ENCODE assay signal across 14 cellular contexts in genomic region chr1:230806552-230806951, GRCh38. TPM values are rescaled to one million over a fixed set of nuclear protein-coding genes. Genes with fewer than 3 reads are reported as not detected.
"Had no signal": no experiment of that assay in that cellular context is flagged by ENCODE, and none has a peak within 500 bp of the region (broad histone marks: within the 10 kb centered on the region; RNA-seq: fewer than 3 reads in every experiment).

No MANE protein-coding gene starts in this region.

- ATAC-seq: activated T-cell treated with anti-CD3 and anti-CD28 coated beads, Interleukin-2, amount 50 U/mL, for 4 hours; stimulated activated naive CD8-positive, alpha-beta T cell treated with anti-CD3 and anti-CD28 coated beads, Interleukin-15, amount 100 ng/mL, for 72 hours; WTC11 had no signal

- H3K4me3 Mint-ChIP-seq: activated CD4-positive, alpha-beta memory T cell treated with anti-CD3 and anti-CD28 coated beads, Interleukin-2, amount 10 ng/mL, durations not matched to agents 7 days and 5 days; activated T-cell treated with anti-CD3 and anti-CD28 coated beads, Interleukin-2, amount 50 U/mL, for 4 hours; naive B cell; stimulated activated naive CD8-positive, alpha-beta T cell treated with anti-CD3 and anti-CD28 coated beads, Interleukin-15, amount 100 ng/mL, for 72 hours; WTC11 had no signal

- H3K27ac ChIP-seq: SJCRH30 had no signal

- H3K27me3 ChIP-seq: pancreas, SJCRH30, transverse colon had no signal

- H3K36me3 Mint-ChIP-seq: naive B cell, WTC11 had no signal

- H3K4me1 Mint-ChIP-seq: activated CD4-positive, alpha-beta memory T cell treated with anti-CD3 and anti-CD28 coated beads, Interleukin-2, amount 10 ng/mL, durations not matched to agents 7 days and 5 days; naive B cell; stimulated activated naive CD8-positive, alpha-beta T cell treated with anti-CD3 and anti-CD28 coated beads, Interleukin-15, amount 100 ng/mL, for 72 hours; WTC11 had no signal

- DNase-seq: activated CD4-positive, alpha-beta memory T cell treated with anti-CD3 and anti-CD28 coated beads, Interleukin-2, amount 10 ng/mL, durations not matched to agents 7 days and 5 days; activated CD4-positive, alpha-beta T cell treated with anti-CD3 and anti-CD28 coated beads for 4 hours; activated effector memory CD4-positive, alpha-beta T cell treated with Interleukin-2 at 50 U/mL for 16 hours; activated naive CD4-positive, alpha-beta T cell treated with anti-CD3 and anti-CD28 coated beads, Interleukin-2, amount 50 U/mL, for 16 hours; activated T-cell treated with anti-CD3 and anti-CD28 coated beads, Interleukin-2, amount 50 U/mL, for 4 hours; dermis blood vessel endothelial cell; erythroblast; naive B cell; SJCRH30; small intestine; stimulated activated naive CD8-positive, alpha-beta T cell treated with anti-CD3 and anti-CD28 coated beads, Interleukin-15, amount 100 ng/mL, for 72 hours; transverse colon had no signal

- H3K27ac Mint-ChIP-seq: activated CD4-positive, alpha-beta memory T cell treated with anti-CD3 and anti-CD28 coated beads, Interleukin-2, amount 10 ng/mL, durations not matched to agents 7 days and 5 days; naive B cell; stimulated activated naive CD8-positive, alpha-beta T cell treated with anti-CD3 and anti-CD28 coated beads, Interleukin-15, amount 100 ng/mL, for 72 hours; WTC11 had no signal

RNA-seq across cellular contexts. Expression of gene CAPN9, which starts 59.4 kb away (rescaled TPM):
- polyA plus RNA-seq: pancreas had no signal
